In the genomic region with DNA sequence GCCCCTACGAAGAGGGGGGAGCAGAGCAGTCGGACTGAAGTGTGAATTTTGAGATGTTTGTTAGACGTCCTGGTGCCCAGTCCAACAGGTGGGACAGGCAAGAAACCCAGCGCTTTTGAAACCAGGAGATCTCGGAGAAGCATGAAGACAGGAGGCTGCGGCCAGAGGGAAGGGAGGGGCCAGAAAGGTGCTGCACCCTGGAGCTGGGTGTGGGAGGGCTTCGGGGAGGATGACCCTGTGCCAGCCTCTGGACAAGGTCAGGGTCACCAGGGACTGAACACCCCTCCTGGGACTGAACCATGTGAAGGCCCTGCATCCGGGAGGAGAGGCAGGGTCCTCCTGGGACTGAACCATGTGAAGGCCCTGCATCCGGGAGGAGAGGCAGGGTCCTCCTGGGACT, we compare ENCODE assay signal across 1 cellular context.
TF ChIP-seq lines count a peak whose summit lies in the region.

No MANE protein-coding gene starts in this region.

TF ChIP-seq in SK-N-SH, 30 proteins besides CTCF, POLR2A, EP300 and RAD21:
- no peak for TF ChIP-seq RFX5 (IDR thresholded peaks at IDR 0.05; ENCODE audit: low read length)
- no peak for TF ChIP-seq ELF1 (IDR thresholded peaks at IDR 0.05)
- no peak for TF ChIP-seq JUND (IDR thresholded peaks at IDR 0.05)
- no peak for TF ChIP-seq SIN3A (IDR thresholded peaks at IDR 0.05; ENCODE audit: borderline replicate concordance, low read depth, low read length)
- TF ChIP-seq RCOR1 (IDR thresholded peaks at IDR 0.05; ENCODE audit: low read length), result no peak
- TF ChIP-seq GABPA (IDR thresholded peaks at IDR 0.05; ENCODE audit: low read depth), result no peak
- TF ChIP-seq, protein P1, sequence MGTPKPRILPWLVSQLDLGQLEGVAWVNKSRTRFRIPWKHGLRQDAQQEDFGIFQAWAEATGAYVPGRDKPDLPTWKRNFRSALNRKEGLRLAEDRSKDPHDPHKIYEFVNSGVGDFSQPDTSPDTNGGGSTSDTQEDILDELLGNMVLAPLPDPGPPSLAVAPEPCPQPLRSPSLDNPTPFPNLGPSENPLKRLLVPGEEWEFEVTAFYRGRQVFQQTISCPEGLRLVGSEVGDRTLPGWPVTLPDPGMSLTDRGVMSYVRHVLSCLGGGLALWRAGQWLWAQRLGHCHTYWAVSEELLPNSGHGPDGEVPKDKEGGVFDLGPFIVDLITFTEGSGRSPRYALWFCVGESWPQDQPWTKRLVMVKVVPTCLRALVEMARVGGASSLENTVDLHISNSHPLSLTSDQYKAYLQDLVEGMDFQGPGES (IDR thresholded peaks at IDR 0.05; ENCODE audit: low read depth, low read length), result no peak
- TF ChIP-seq, protein P2, sequence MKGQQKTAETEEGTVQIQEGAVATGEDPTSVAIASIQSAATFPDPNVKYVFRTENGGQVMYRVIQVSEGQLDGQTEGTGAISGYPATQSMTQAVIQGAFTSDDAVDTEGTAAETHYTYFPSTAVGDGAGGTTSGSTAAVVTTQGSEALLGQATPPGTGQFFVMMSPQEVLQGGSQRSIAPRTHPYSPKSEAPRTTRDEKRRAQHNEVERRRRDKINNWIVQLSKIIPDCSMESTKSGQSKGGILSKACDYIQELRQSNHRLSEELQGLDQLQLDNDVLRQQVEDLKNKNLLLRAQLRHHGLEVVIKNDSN (IDR thresholded peaks at IDR 0.05; ENCODE audit: borderline replicate concordance, low read depth), result no peak
- TF ChIP-seq TCF12 (IDR thresholded peaks at IDR 0.05), result no peak
- no peak for TF ChIP-seq FOXM1 (IDR thresholded peaks at IDR 0.05; ENCODE audit: low read depth)
- TF ChIP-seq MXI1 (IDR thresholded peaks at IDR 0.05; ENCODE audit: low read depth, low read length), result no peak
- no peak for TF ChIP-seq NRF1 (IDR thresholded peaks at IDR 0.05; ENCODE audit: low read depth, low read length)
